Comparison of ENCODE assay signal across 13 cellular contexts in the genomic region with DNA sequence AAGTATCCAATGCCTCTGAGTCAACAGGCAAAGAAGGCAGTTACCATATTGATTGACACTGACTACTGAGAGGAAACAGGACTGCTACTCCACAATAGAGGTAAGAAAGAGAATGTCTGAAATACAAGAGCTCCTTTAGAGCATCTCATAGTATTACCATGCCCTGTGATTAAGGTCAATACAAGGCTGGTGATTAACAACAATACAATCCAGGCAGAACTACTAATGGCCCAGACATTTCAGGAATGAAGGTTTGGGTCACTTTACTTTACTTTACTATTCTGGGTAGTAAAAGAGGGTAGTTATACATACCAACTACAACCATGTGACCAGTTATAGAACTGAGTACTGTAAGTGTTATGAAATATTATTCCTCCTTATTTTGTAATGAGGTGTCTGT. TPM values are rescaled to one million over a fixed set of nuclear protein-coding genes. Genes with fewer than 3 reads are reported as not detected.
DNase-seq lines count a peak whose midpoint lies in the region; ATAC-seq, FAIRE-seq and TF ChIP-seq lines count a peak whose summit lies in the region.
"Had no signal": no experiment of that assay in that cellular context is flagged by ENCODE, and none has a peak within 500 bp of the region (broad histone marks: within the 10 kb centered on the region; RNA-seq: fewer than 3 reads in every experiment).

No MANE protein-coding gene starts in this region.

- no peaks in the 10 kb centered on the region for H3K36me3 ChIP-seq in astrocyte (ENCODE audit: insufficient read depth, low read length)
- no peaks in the 10 kb centered on the region for H3K36me3 ChIP-seq in kidney epithelial cell (ENCODE audit: control insufficient read depth, insufficient read depth, low read length)
- no peaks in the 10 kb centered on the region for H3K36me3 ChIP-seq in transverse colon

- peak overlapping the region; percentile 69 for H3K4me2 ChIP-seq in astrocyte (ENCODE audit: low read length)

- TF ChIP-seq POLR2A in transverse colon (IDR thresholded peaks at IDR 0.05), result no peak

- TF ChIP-seq CTCF in astrocyte (IDR thresholded peaks at IDR 0.05; ENCODE audit: insufficient read depth, low read depth, low read length) (no peak), kidney epithelial cell (IDR thresholded peaks at IDR 0.05; ENCODE audit: insufficient read depth, low read length, poor library complexity, severe bottlenecking) (no peak), transverse colon (IDR thresholded peaks at IDR 0.05) (no peak)

- peaks cover 3% of the 10 kb centered on the region for H3K4me1 ChIP-seq in astrocyte (ENCODE audit: insufficient read depth, low read length)
- H3K4me1 ChIP-seq in transverse colon, result no peaks in the 10 kb centered on the region

- no peak overlapping the region for H3K4me3 Mint-ChIP-seq in astrocyte (ENCODE audit: unreplicated experiment)
- no peak overlapping the region for H3K4me3 Mint-ChIP-seq in stimulated activated naive B cell treated with anti-CD40 and anti-IgM and Interleukin-4, amounts not matched to agents 10 μg/mL and 1 μg/mL and 100 μg/mL, for 72 hours
- H3K4me3 Mint-ChIP-seq: CD4-positive, CD25-positive, alpha-beta regulatory T cell had no signal

- no peaks in the 10 kb centered on the region for H4K20me1 ChIP-seq in astrocyte (ENCODE audit: insufficient read depth, low read length)

- no peak for ATAC-seq in stimulated activated naive B cell treated with anti-CD40 and anti-IgM and Interleukin-4, amounts not matched to agents 10 μg/mL and 1 μg/mL and 100 μg/mL, for 72 hours (replicated peaks)
- ATAC-seq in HG02938 (IDR thresholded peaks at IDR 0.05; ENCODE audit: unreplicated experiment), result no peak
- ATAC-seq: GM12878 had no signal

- no peak for TF ChIP-seq RAD21 in Ishikawa (IDR thresholded peaks at IDR 0.05; ENCODE audit: low read depth)

- H3K27me3 Mint-ChIP-seq in astrocyte (ENCODE audit: low read depth, unreplicated experiment), result no peaks in the 10 kb centered on the region
- H3K27me3 Mint-ChIP-seq in stimulated activated naive B cell treated with anti-CD40 and anti-IgM and Interleukin-4, amounts not matched to agents 10 μg/mL and 1 μg/mL and 100 μg/mL, for 72 hours, result no peaks in the 10 kb centered on the region
- H3K27me3 Mint-ChIP-seq: CD4-positive, CD25-positive, alpha-beta regulatory T cell had no signal

- no peak overlapping the region for H2AFZ ChIP-seq in astrocyte (ENCODE audit: low read depth, low read length)

- peak overlapping the region; percentile 63 for H3K27ac ChIP-seq in astrocyte (ENCODE audit: low read depth, low read length)
- no peak overlapping the region for H3K27ac ChIP-seq in transverse colon

- intact Hi-C loops in transverse colon (cut with DNase I; ENCODE audit: low total_unique reads), result no loop called here

- no peaks in the 10 kb centered on the region for H3K9me3 Mint-ChIP-seq in astrocyte (ENCODE audit: unreplicated experiment)
- H3K9me3 Mint-ChIP-seq in stimulated activated naive B cell treated with anti-CD40 and anti-IgM and Interleukin-4, amounts not matched to agents 10 μg/mL and 1 μg/mL and 100 μg/mL, for 72 hours, result no peaks in the 10 kb centered on the region
- H3K9me3 Mint-ChIP-seq: CD4-positive, CD25-positive, alpha-beta regulatory T cell had no signal

- H3K27me3 ChIP-seq in astrocyte (ENCODE audit: insufficient read depth, low read length) (no peaks in the 10 kb centered on the region), kidney epithelial cell (ENCODE audit: control insufficient read depth, insufficient read depth, low read length) (no peaks in the 10 kb centered on the region), transverse colon (no peaks in the 10 kb centered on the region)

- H3K4me3 ChIP-seq in astrocyte (ENCODE audit: insufficient read depth, low read depth, low read length), result no peak overlapping the region
- no peak overlapping the region for H3K4me3 ChIP-seq in kidney epithelial cell (ENCODE audit: low read depth, low read length)
- no peak overlapping the region for H3K4me3 ChIP-seq in transverse colon
- H3K4me3 ChIP-seq: GM12878 had no signal

- peak; percentile 96 for FAIRE-seq in astrocyte (lab: Jason Lieb, UNC)
- FAIRE-seq: GM12878 had no signal

- H3K36me3 Mint-ChIP-seq in astrocyte (ENCODE audit: low read depth, unreplicated experiment), result peaks cover 2% of the 10 kb centered on the region
- H3K36me3 Mint-ChIP-seq in stimulated activated naive B cell treated with anti-CD40 and anti-IgM and Interleukin-4, amounts not matched to agents 10 μg/mL and 1 μg/mL and 100 μg/mL, for 72 hours, result peaks cover 9 to 18% of the 10 kb centered on the region in 2 donors
- H3K36me3 Mint-ChIP-seq: CD4-positive, CD25-positive, alpha-beta regulatory T cell had no signal

- H3K4me1 Mint-ChIP-seq in astrocyte (ENCODE audit: low read depth, unreplicated experiment), result peaks cover 16% of the 10 kb centered on the region
- H3K4me1 Mint-ChIP-seq in stimulated activated naive B cell treated with anti-CD40 and anti-IgM and Interleukin-4, amounts not matched to agents 10 μg/mL and 1 μg/mL and 100 μg/mL, for 72 hours, result peaks cover 6 to 13% of the 10 kb centered on the region in 2 donors

- DNase-seq in AG08396 (ENCODE audit: low spot score), result peak; percentile 7
- DNase-seq in astrocyte (ENCODE audit: low read depth), result peak; percentile 80
- DNase-seq in kidney epithelial cell (ENCODE audit: low read depth), result peak; percentile 54
- DNase-seq in stimulated activated naive B cell treated with anti-CD40 and anti-IgM and Interleukin-4, amounts not matched to agents 10 μg/mL and 1 μg/mL and 100 μg/mL, for 72 hours, result no peak
- DNase-seq in activated T-cell treated with anti-CD3 and anti-CD28 coated beads, Interleukin-2, amount 50 U/mL, for 48 hours, result no peak
- DNase-seq in transverse colon, result no peak
- DNase-seq: CD4-positive, CD25-positive, alpha-beta regulatory T cell; hippocampal formation; NCI-H1417 treated with DMSO at 0.1 percent for 48 hours; RPMI8226 had no signal

- H3K9me3 ChIP-seq in astrocyte (ENCODE audit: insufficient read depth, low read depth, low read length) (no peaks in the 10 kb centered on the region), transverse colon (no peaks in the 10 kb centered on the region)

- TF ChIP-seq EP300 in Ishikawa (IDR thresholded peaks at IDR 0.05; ENCODE audit: borderline replicate concordance) (no peak), transverse colon (IDR thresholded peaks at IDR 0.05; ENCODE audit: low read depth) (no peak)

- no peak overlapping the region for H3K27ac Mint-ChIP-seq in astrocyte (ENCODE audit: unreplicated experiment)
- no peak overlapping the region for H3K27ac Mint-ChIP-seq in stimulated activated naive B cell treated with anti-CD40 and anti-IgM and Interleukin-4, amounts not matched to agents 10 μg/mL and 1 μg/mL and 100 μg/mL, for 72 hours

- in situ Hi-C loops in transverse colon (cut with MboI; ENCODE audit: low pct_ligation_motif_present in 1 of 4, low pct_unique_long_range_greater_than_20kb in 1 of 4, low sequenced_read_pairs in 3 of 4), result no loop called here

- no peaks in the 10 kb centered on the region for H3K79me2 ChIP-seq in astrocyte (ENCODE audit: insufficient read depth, low read length)

- no peak overlapping the region for H3K9ac ChIP-seq in astrocyte (ENCODE audit: low read length)

TF ChIP-seq in Ishikawa, 13 proteins besides CTCF, POLR2A, EP300 and RAD21:
- TF ChIP-seq CEBPB (IDR thresholded peaks at IDR 0.05), result no peak
- peak; percentile 58; the same call in 1 of the 2 replicates for TF ChIP-seq TEAD4 (IDR thresholded peaks at IDR 0.05)
TF ChIP-seq in Ishikawa: peak in this region for 1.

RNA-seq across cellular contexts. Expression of a gene that starts 44.5 kb away (rescaled TPM):
- total RNA-seq in astrocyte (28.1 and 33.1 TPM in 2 replicates), kidney epithelial cell (9.4 and 10.1 TPM in 2 replicates), transverse colon (100 to 1,000 TPM in 1 of 4 donors, 10 to 100 TPM in 3; 21.6 to 134 (median 26.4) TPM)

Comparison
In these comparisons a context has a peak if more than half of its experiments do, and no peak if none do; other contexts are left out.
1. DNase-seq: peak in AG08396 (single experiment), astrocyte (single experiment) and kidney epithelial cell (single experiment); none in stimulated activated naive B cell treated with anti-CD40 and anti-IgM and Interleukin-4, amounts not matched to agents 10 μg/mL and 1 μg/mL and 100 μg/mL, for 72 hours (single experiment), activated T-cell treated with anti-CD3 and anti-CD28 coated beads, Interleukin-2, amount 50 U/mL, for 48 hours (0 of 2) and transverse colon (single experiment).